In the genomic region with DNA sequence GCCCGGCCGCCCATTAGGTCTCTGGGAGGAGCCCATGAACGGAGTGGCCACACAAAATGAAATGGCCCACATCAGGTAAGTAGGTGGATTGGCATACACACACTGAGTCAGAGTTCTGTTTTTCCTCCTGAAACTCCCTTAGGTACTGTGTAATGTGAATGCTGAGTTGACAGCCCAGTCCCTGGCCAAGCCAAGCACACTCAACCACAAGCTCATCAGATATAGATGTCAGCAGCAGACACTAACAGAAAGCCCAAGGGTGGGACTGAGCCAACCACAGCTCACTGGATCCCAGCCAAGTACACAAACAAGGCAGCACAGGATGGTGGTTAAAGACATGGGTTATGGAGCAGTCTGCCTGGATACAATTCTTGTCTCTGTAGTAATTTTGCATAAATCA, we compare ENCODE assay signal across 1 cellular context.
TF ChIP-seq lines count a peak whose summit lies in the region.

No MANE protein-coding gene starts in this region.

TF ChIP-seq in IMR-90, 13 proteins besides CTCF, POLR2A, EP300 and RAD21 (continued from another document):
- no peak for TF ChIP-seq USF2 (IDR thresholded peaks at IDR 0.05; ENCODE audit: low read depth, low read length)
- no peak for TF ChIP-seq MXI1 (IDR thresholded peaks at IDR 0.05; ENCODE audit: borderline replicate concordance, low read depth, low read length)
- TF ChIP-seq SMC3 (IDR thresholded peaks at IDR 0.05; ENCODE audit: low read depth, low read length) = no peak
- TF ChIP-seq CEBPB (IDR thresholded peaks at IDR 0.05; ENCODE audit: low read depth, low read length) = no peak
- TF ChIP-seq BHLHE40 (IDR thresholded peaks at IDR 0.05; ENCODE audit: low read depth, low read length) = no peak
- TF ChIP-seq RFX5 (IDR thresholded peaks at IDR 0.05; ENCODE audit: low read depth, low read length) = no peak
